ENCODE assay signal across 20 cellular contexts in genomic region chr14:89360277-89360676, GRCh38. TPM values are rescaled to one million over a fixed set of nuclear protein-coding genes. Genes with fewer than 3 reads are reported as not detected.
DNase-seq lines count a peak whose midpoint lies in the region; ATAC-seq lines count a peak whose summit lies in the region.
"Had no signal": no experiment of that assay in that cellular context is flagged by ENCODE, and none has a peak within 500 bp of the region (broad histone marks: within the 10 kb centered on the region; RNA-seq: fewer than 3 reads in every experiment).

No MANE protein-coding gene starts in this region.

- H3K4me1 Mint-ChIP-seq in activated T-helper 17 cell treated with anti-CD3 and anti-CD28 coated beads, Interleukin-2, amount 50 U/mL, for 72 hours: peaks cover 24% of the 10 kb centered on the region
- peaks cover 43% of the 10 kb centered on the region for H3K4me1 Mint-ChIP-seq in memory B cell

- ATAC-seq in activated naive CD4-positive, alpha-beta T cell treated with anti-CD3 and anti-CD28 coated beads, Interleukin-2, amount 50 U/mL, for 72 hours: no peak
- no peak for ATAC-seq in activated T-helper 17 cell treated with anti-CD3 and anti-CD28 coated beads, Interleukin-2, amount 50 U/mL, for 72 hours (replicated peaks)
- ATAC-seq in memory B cell (ENCODE audit: low read depth): no peak
- ATAC-seq in GM21390 (IDR thresholded peaks at IDR 0.05; ENCODE audit: unreplicated experiment): no peak
- ATAC-seq: HCT116; lower lobe of right lung; stimulated activated naive CD8-positive, alpha-beta T cell treated with anti-CD3 and anti-CD28 coated beads, Interleukin-15, amount 100 ng/mL, for 72 hours had no signal

- H3K27ac ChIP-seq in thymus (ENCODE audit: low read depth): peak overlapping the region; percentile 43
- H3K27ac ChIP-seq: brain microvascular endothelial cell, lower lobe of right lung had no signal

- peaks cover 17% of the 10 kb centered on the region for H3K4me1 ChIP-seq in thymus (ENCODE audit: control insufficient read depth, insufficient read depth, low read length)

- WGBS in thymus: 84% methylated on average over 3 of the region's 3 CpGs

- H3K4me3 Mint-ChIP-seq in activated T-helper 17 cell treated with anti-CD3 and anti-CD28 coated beads, Interleukin-2, amount 50 U/mL, for 72 hours: no peak overlapping the region
- peak overlapping the region; percentile 43 for H3K4me3 Mint-ChIP-seq in memory B cell
- H3K4me3 Mint-ChIP-seq: nephron progenitor cell; stimulated activated naive CD8-positive, alpha-beta T cell treated with anti-CD3 and anti-CD28 coated beads, Interleukin-15, amount 100 ng/mL, for 72 hours had no signal

- no peaks in the 10 kb centered on the region for H3K27me3 Mint-ChIP-seq in activated T-helper 17 cell treated with anti-CD3 and anti-CD28 coated beads, Interleukin-2, amount 50 U/mL, for 72 hours
- H3K27me3 Mint-ChIP-seq in memory B cell: no peaks in the 10 kb centered on the region
- H3K27me3 Mint-ChIP-seq: stimulated activated naive CD8-positive, alpha-beta T cell treated with anti-CD3 and anti-CD28 coated beads, Interleukin-15, amount 100 ng/mL, for 72 hours had no signal

- peaks cover 3% of the 10 kb centered on the region for H3K36me3 ChIP-seq in thymus (ENCODE audit: control insufficient read depth, insufficient read depth)
- H3K36me3 ChIP-seq: brain microvascular endothelial cell, lower lobe of right lung had no signal

- H3K36me3 Mint-ChIP-seq in activated naive CD4-positive, alpha-beta T cell treated with anti-CD3 and anti-CD28 coated beads, Interleukin-2, amount 50 U/mL, for 72 hours: peaks cover 6 to 15% of the 10 kb centered on the region in 2 donors
- H3K36me3 Mint-ChIP-seq in activated T-helper 17 cell treated with anti-CD3 and anti-CD28 coated beads, Interleukin-2, amount 50 U/mL, for 72 hours (ENCODE audit: low read depth): peaks cover 5% of the 10 kb centered on the region
- peaks cover 10% of the 10 kb centered on the region for H3K36me3 Mint-ChIP-seq in memory B cell

- H3K4me3 ChIP-seq in thymus (ENCODE audit: low read length): no peak overlapping the region
- H3K4me3 ChIP-seq: lower lobe of right lung, Peyer's patch, psoas muscle had no signal

- H3K27ac Mint-ChIP-seq in activated naive CD4-positive, alpha-beta T cell treated with anti-CD3 and anti-CD28 coated beads, Interleukin-2, amount 50 U/mL, for 72 hours: peak overlapping the region; percentile 44 to 64
- peak overlapping the region; percentile 66 for H3K27ac Mint-ChIP-seq in activated T-helper 17 cell treated with anti-CD3 and anti-CD28 coated beads, Interleukin-2, amount 50 U/mL, for 72 hours
- H3K27ac Mint-ChIP-seq in memory B cell: peak overlapping the region; percentile 86
- H3K27ac Mint-ChIP-seq: nephron progenitor cell had no signal

- H3K27me3 ChIP-seq in thymus (ENCODE audit: control insufficient read depth, insufficient read depth): no peaks in the 10 kb centered on the region
- H3K27me3 ChIP-seq: brain microvascular endothelial cell, Peyer's patch had no signal

- no peaks in the 10 kb centered on the region for H3K9me3 Mint-ChIP-seq in activated naive CD4-positive, alpha-beta T cell treated with anti-CD3 and anti-CD28 coated beads, Interleukin-2, amount 50 U/mL, for 72 hours
- H3K9me3 Mint-ChIP-seq in activated T-helper 17 cell treated with anti-CD3 and anti-CD28 coated beads, Interleukin-2, amount 50 U/mL, for 72 hours: no peaks in the 10 kb centered on the region
- no peaks in the 10 kb centered on the region for H3K9me3 Mint-ChIP-seq in memory B cell

- DNase-seq in activated naive CD4-positive, alpha-beta T cell treated with anti-CD3 and anti-CD28 coated beads, Interleukin-2, amount 50 U/mL, for 72 hours (ENCODE audit: low spot score in 2 of 2): no peak
- DNase-seq in activated naive CD4-positive, alpha-beta T cell (lab: John Stamatoyannopoulos, UW): no peak
- no peak for DNase-seq in memory B cell (ENCODE audit: low spot score in 2 of 2)
- no peak for DNase-seq in SW 1271 (lab: John Stamatoyannopoulos, UW)
- DNase-seq in NCI-H69 (lab: John Stamatoyannopoulos, UW): no peak
- DNase-seq: activated CD4-positive, alpha-beta T cell treated with anti-CD3 and anti-CD28 coated beads, Interleukin-2, amount 50 U/mL, for 4 hours; activated effector memory CD4-positive, alpha-beta T cell treated with Interleukin-2 at 50 U/mL for 16 hours; brain microvascular endothelial cell; effector CD4-positive, alpha-beta T cell; head of caudate nucleus; lower lobe of right lung; NCI-H2171; nephron progenitor cell; Peyer's patch; psoas muscle; stimulated activated naive CD8-positive, alpha-beta T cell treated with anti-CD3 and anti-CD28 coated beads, Interleukin-15, amount 100 ng/mL, for 72 hours had no signal

- H3K9me3 ChIP-seq in thymus (ENCODE audit: control insufficient read depth): no peaks in the 10 kb centered on the region
- H3K9me3 ChIP-seq: lower lobe of right lung, Peyer's patch, psoas muscle had no signal

RNA-seq across cellular contexts. Expression of gene FOXN3, which starts 56.8 kb away (rescaled TPM):
- total RNA-seq in activated naive CD4-positive, alpha-beta T cell treated with anti-CD3 and anti-CD28 coated beads, Interleukin-2, amount 50 U/mL, for 72 hours: 100 to 1,000 TPM in 1 of 2 donors, 10 to 100 TPM in 1; 75.3 to 104 TPM
- total RNA-seq in activated T-helper 17 cell treated with anti-CD3 and anti-CD28 coated beads, Interleukin-2, amount 50 U/mL, for 72 hours: 10 to 100 TPM; 56.9 to 82.3 TPM
- 21.9 TPM for polyA plus RNA-seq in thymus
